Comparison of ENCODE assay signal across 29 cellular contexts in the genomic region with DNA sequence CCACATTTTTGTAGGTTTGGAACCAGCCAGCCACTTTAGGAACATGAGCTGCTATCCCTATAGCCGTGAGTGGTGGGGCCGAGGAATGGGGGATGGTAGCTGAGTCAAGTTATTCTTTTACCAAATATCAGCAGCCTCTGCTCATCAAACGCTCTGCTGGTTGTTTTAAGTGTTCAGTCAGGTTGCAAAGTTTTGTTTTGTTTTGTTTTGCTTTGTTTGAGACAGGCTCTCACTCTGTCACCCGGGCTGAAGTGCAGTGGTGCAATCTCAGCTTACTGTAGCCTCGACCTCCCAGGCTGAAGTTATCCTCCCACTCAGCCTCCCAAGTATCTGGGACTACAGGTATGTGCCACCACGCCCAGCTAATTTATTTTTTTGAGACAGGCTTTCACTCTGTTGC. TPM values are rescaled to one million over a fixed set of nuclear protein-coding genes. Genes with fewer than 3 reads are reported as not detected.
"Had no signal": no experiment of that assay in that cellular context is flagged by ENCODE, and none has a peak within 500 bp of the region (broad histone marks: within the 10 kb centered on the region; RNA-seq: fewer than 3 reads in every experiment).

No MANE protein-coding gene starts in this region.

- H3K27ac Mint-ChIP-seq: activated CD8-positive, alpha-beta T cell treated with anti-CD3 and anti-CD28 coated beads, Interleukin-2, amount 10 ng/mL, durations not matched to agents 7 days and 5 days; activated naive CD8-positive, alpha-beta T cell treated with anti-CD3 and anti-CD28 coated beads, Interleukin-2, amount 10 ng/mL, durations not matched to agents 7 days and 5 days; T-cell had no signal

- H3K4me3 ChIP-seq: adrenal gland, SK-N-MC had no signal

- H3K36me3 ChIP-seq: adrenal gland had no signal

- DNase-seq: activated CD4-positive, alpha-beta T cell treated with anti-CD3 and anti-CD28 coated beads, Interleukin-2, amount 50 U/mL, for 1 hour; activated CD4-positive, CD25-positive, alpha-beta regulatory T cell; activated CD8-positive, alpha-beta memory T cell treated with anti-CD3 and anti-CD28 coated beads, Interleukin-2, amount 50 U/mL, for 48 hours; activated CD8-positive, alpha-beta T cell treated with anti-CD3 and anti-CD28 coated beads, Interleukin-2, amount 10 ng/mL, durations not matched to agents 7 days and 5 days; activated naive CD4-positive, alpha-beta T cell treated with anti-CD3 and anti-CD28 coated beads, Interleukin-2, amount 50 U/mL, for 16 hours; activated naive CD8-positive, alpha-beta T cell treated with anti-CD3 and anti-CD28 coated beads, Interleukin-2, amount 10 ng/mL, durations not matched to agents 7 days and 5 days; activated T-cell treated with anti-CD3 and anti-CD28 coated beads, Interleukin-2, amount 50 U/mL, for 1 hour; anterior cingulate cortex; NCI-H1092; NCI-H1417; NCI-H1930; NCI-H2171; NCI-H226; NCI-H526 treated with DMSO at 0.1 percent for 48 hours; NCI-H82; RPMI8226; T-cell; T-helper 2 cell; T1000 had no signal

- H3K27me3 Mint-ChIP-seq: activated naive CD8-positive, alpha-beta T cell treated with anti-CD3 and anti-CD28 coated beads, Interleukin-2, amount 10 ng/mL, durations not matched to agents 7 days and 5 days; T-cell had no signal

- H3K4me3 Mint-ChIP-seq: activated CD8-positive, alpha-beta T cell treated with anti-CD3 and anti-CD28 coated beads, Interleukin-2, amount 10 ng/mL, durations not matched to agents 7 days and 5 days; activated naive CD8-positive, alpha-beta T cell treated with anti-CD3 and anti-CD28 coated beads, Interleukin-2, amount 10 ng/mL, durations not matched to agents 7 days and 5 days; T-cell had no signal

- H3K9me3 ChIP-seq: adrenal gland had no signal

- ATAC-seq: activated CD8-positive, alpha-beta T cell treated with anti-CD3 and anti-CD28 coated beads, Interleukin-2, amount 10 ng/mL, durations not matched to agents 7 days and 5 days; Panc1; Right ventricle myocardium inferior; T-cell had no signal

- H3K27me3 ChIP-seq: adrenal gland had no signal

- H3K4me2 ChIP-seq: KMS-11 had no signal

- H3K27ac ChIP-seq: adrenal gland, KMS-11, SK-N-MC, VCaP had no signal

RNA-seq across cellular contexts. Expression of a gene that starts 20.2 kb away (rescaled TPM):
- total RNA-seq: activated CD8-positive, alpha-beta T cell treated with anti-CD3 and anti-CD28 coated beads, Interleukin-2, amount 10 ng/mL, durations not matched to agents 7 days and 5 days; activated naive CD8-positive, alpha-beta T cell treated with anti-CD3 and anti-CD28 coated beads, Interleukin-2, amount 10 ng/mL, durations not matched to agents 7 days and 5 days; adrenal gland; cardiac septum; MCF 10A; NCI-H460; OCI-LY7; Right ventricle myocardium inferior; T-cell had no signal
- polyA plus RNA-seq: adrenal gland had no signal

RNA-seq across cellular contexts. Expression of a gene that starts 45.5 kb away (rescaled TPM):
- total RNA-seq: activated CD8-positive, alpha-beta T cell treated with anti-CD3 and anti-CD28 coated beads, Interleukin-2, amount 10 ng/mL, durations not matched to agents 7 days and 5 days; activated naive CD8-positive, alpha-beta T cell treated with anti-CD3 and anti-CD28 coated beads, Interleukin-2, amount 10 ng/mL, durations not matched to agents 7 days and 5 days; MCF 10A; NCI-H460; OCI-LY7; Right ventricle myocardium inferior; T-cell had no signal

RNA-seq across cellular contexts. Expression of a gene that starts 58.8 kb away (rescaled TPM):
- total RNA-seq: activated CD8-positive, alpha-beta T cell treated with anti-CD3 and anti-CD28 coated beads, Interleukin-2, amount 10 ng/mL, durations not matched to agents 7 days and 5 days; activated naive CD8-positive, alpha-beta T cell treated with anti-CD3 and anti-CD28 coated beads, Interleukin-2, amount 10 ng/mL, durations not matched to agents 7 days and 5 days had no signal
